In genomic region chr19:50022823-50023222, GRCh38 we compare ENCODE assay signal across 13 cellular contexts. TPM values are rescaled to one million over a fixed set of nuclear protein-coding genes. Genes with fewer than 3 reads are reported as not detected.
DNase-seq lines count a peak whose midpoint lies in the region; ATAC-seq and TF ChIP-seq lines count a peak whose summit lies in the region.
"Had no signal": no experiment of that assay in that cellular context is flagged by ENCODE, and none has a peak within 500 bp of the region (broad histone marks: within the 10 kb centered on the region; RNA-seq: fewer than 3 reads in every experiment).

No MANE protein-coding gene starts in this region.

- no peaks in the 10 kb centered on the region for H3K27me3 Mint-ChIP-seq in T-helper 1 cell treated with Interleukin-12 subunit alpha and Interleukin-12 subunit beta and Interleukin-4 antibody, amounts not matched to agents 30 μg/mL and 1 μg/mL, for 36 hours (ENCODE audit: low read depth)
- no peaks in the 10 kb centered on the region for H3K27me3 Mint-ChIP-seq in CD4-positive, alpha-beta T cell
- H3K27me3 Mint-ChIP-seq in central memory CD8-positive, alpha-beta T cell: no peaks in the 10 kb centered on the region

- no peak for ATAC-seq in CD4-positive, alpha-beta T cell (ENCODE audit: poor library complexity)
- ATAC-seq in central memory CD8-positive, alpha-beta T cell (replicated peaks; ENCODE audit: extremely low read depth, poor library complexity, severe bottlenecking): no peak

- H3K9me3 Mint-ChIP-seq in T-helper 1 cell treated with Interleukin-12 subunit alpha and Interleukin-12 subunit beta and Interleukin-4 antibody, amounts not matched to agents 30 μg/mL and 1 μg/mL, for 36 hours: peaks cover 3% of the 10 kb centered on the region
- no peaks in the 10 kb centered on the region for H3K9me3 Mint-ChIP-seq in CD4-positive, alpha-beta T cell
- no peaks in the 10 kb centered on the region for H3K9me3 Mint-ChIP-seq in central memory CD8-positive, alpha-beta T cell

- no peaks in the 10 kb centered on the region for H3K9me3 ChIP-seq in CD4-positive, alpha-beta T cell (ENCODE audit: control insufficient read depth, low read length)

- DNase-seq in T-helper 1 cell (no peak), renal cortical epithelial cell (ENCODE audit: low read depth) (peak; percentile 21), SKM-1 (lab: John Stamatoyannopoulos, UW; ENCODE audit: unreplicated experiment) (no peak), nucleus accumbens (lab: John Stamatoyannopoulos, UW) (no peak), A172 (ENCODE audit: low spot score) (no peak)
- no peak for DNase-seq in CD4-positive, alpha-beta T cell
- DNase-seq in central memory CD8-positive, alpha-beta T cell (ENCODE audit: low spot score in 2 of 2): no peak
- DNase-seq: NCI-H1092, NCI-H146, NCI-H2081, NCI-H510A treated with DMSO at 0.1 percent for 48 hours had no signal

- intact Hi-C loops in CD4-positive, alpha-beta T cell (cut with DNase I, micrococcal nuclease): loop anchor here in 1 of 2 experiments (10.0 kb wide), 1 partner anchor 1082 kb away; the partner anchor contains the start of gene CTU1

- H3K4me3 Mint-ChIP-seq in T-helper 1 cell treated with Interleukin-12 subunit alpha and Interleukin-12 subunit beta and Interleukin-4 antibody, amounts not matched to agents 30 μg/mL and 1 μg/mL, for 36 hours: no peak overlapping the region
- peak overlapping the region; percentile 70 for H3K4me3 Mint-ChIP-seq in CD4-positive, alpha-beta T cell
- H3K4me3 Mint-ChIP-seq in central memory CD8-positive, alpha-beta T cell: no peak overlapping the region

- CTCF ChIA-PET in CD4-positive, alpha-beta T cell (lab: Charles Lee): no interaction called here

- no peak for TF ChIP-seq CTCF in CD4-positive, alpha-beta T cell (IDR thresholded peaks at IDR 0.05)

- no peak overlapping the region for H3K27ac ChIP-seq in CD4-positive, alpha-beta T cell (ENCODE audit: low read depth, low read length)
- H3K27ac ChIP-seq: 22Rv1 had no signal

- H3K27ac Mint-ChIP-seq in T-helper 1 cell treated with Interleukin-12 subunit alpha and Interleukin-12 subunit beta and Interleukin-4 antibody, amounts not matched to agents 30 μg/mL and 1 μg/mL, for 36 hours: peak overlapping the region; percentile 59
- no peak overlapping the region for H3K27ac Mint-ChIP-seq in CD4-positive, alpha-beta T cell
- H3K27ac Mint-ChIP-seq in central memory CD8-positive, alpha-beta T cell (ENCODE audit: low read depth): peak overlapping the region; percentile 55

- H3K36me3 Mint-ChIP-seq in T-helper 1 cell treated with Interleukin-12 subunit alpha and Interleukin-12 subunit beta and Interleukin-4 antibody, amounts not matched to agents 30 μg/mL and 1 μg/mL, for 36 hours (ENCODE audit: low read depth): peaks cover 24% of the 10 kb centered on the region
- peaks cover 41% of the 10 kb centered on the region for H3K36me3 Mint-ChIP-seq in CD4-positive, alpha-beta T cell (ENCODE audit: low read depth)
- H3K36me3 Mint-ChIP-seq in central memory CD8-positive, alpha-beta T cell (ENCODE audit: insufficient read depth): peaks cover 36% of the 10 kb centered on the region

- H3K27me3 ChIP-seq in CD4-positive, alpha-beta T cell (ENCODE audit: control insufficient read depth, insufficient read depth, low read length): no peaks in the 10 kb centered on the region

- POLR2A ChIA-PET in CD4-positive, alpha-beta T cell (lab: Charles Lee): no interaction called here

- H3K4me1 Mint-ChIP-seq in T-helper 1 cell treated with Interleukin-12 subunit alpha and Interleukin-12 subunit beta and Interleukin-4 antibody, amounts not matched to agents 30 μg/mL and 1 μg/mL, for 36 hours (ENCODE audit: low read depth): peaks cover 32% of the 10 kb centered on the region
- H3K4me1 Mint-ChIP-seq in CD4-positive, alpha-beta T cell (ENCODE audit: low read depth): peaks cover 59% of the 10 kb centered on the region
- peaks cover 49% of the 10 kb centered on the region for H3K4me1 Mint-ChIP-seq in central memory CD8-positive, alpha-beta T cell

RNA-seq across cellular contexts. Expression of gene VRK3, which starts 2.3 kb away (rescaled TPM):
- total RNA-seq in CD4-positive, alpha-beta T cell: 10 to 100 TPM; 65.1 to 65.4 TPM
- 19.8 and 32.9 TPM in 2 replicates for total RNA-seq in renal cortical epithelial cell
- total RNA-seq in A172 (2014; rRNA removed; shearing (Covaris generic)): 26.0 and 45.6 TPM in 2 replicates

RNA-seq across cellular contexts. Expression of gene ZNF473, which starts 3.0 kb away (rescaled TPM):
- total RNA-seq in CD4-positive, alpha-beta T cell: 1 to 10 TPM; 2.6 to 2.8 TPM
- total RNA-seq in renal cortical epithelial cell: 9.0 and 16.1 TPM in 2 replicates
- total RNA-seq in A172 (2014; rRNA removed; shearing (Covaris generic)): 17.8 and 21.0 TPM in 2 replicates
